In the genomic region with DNA sequence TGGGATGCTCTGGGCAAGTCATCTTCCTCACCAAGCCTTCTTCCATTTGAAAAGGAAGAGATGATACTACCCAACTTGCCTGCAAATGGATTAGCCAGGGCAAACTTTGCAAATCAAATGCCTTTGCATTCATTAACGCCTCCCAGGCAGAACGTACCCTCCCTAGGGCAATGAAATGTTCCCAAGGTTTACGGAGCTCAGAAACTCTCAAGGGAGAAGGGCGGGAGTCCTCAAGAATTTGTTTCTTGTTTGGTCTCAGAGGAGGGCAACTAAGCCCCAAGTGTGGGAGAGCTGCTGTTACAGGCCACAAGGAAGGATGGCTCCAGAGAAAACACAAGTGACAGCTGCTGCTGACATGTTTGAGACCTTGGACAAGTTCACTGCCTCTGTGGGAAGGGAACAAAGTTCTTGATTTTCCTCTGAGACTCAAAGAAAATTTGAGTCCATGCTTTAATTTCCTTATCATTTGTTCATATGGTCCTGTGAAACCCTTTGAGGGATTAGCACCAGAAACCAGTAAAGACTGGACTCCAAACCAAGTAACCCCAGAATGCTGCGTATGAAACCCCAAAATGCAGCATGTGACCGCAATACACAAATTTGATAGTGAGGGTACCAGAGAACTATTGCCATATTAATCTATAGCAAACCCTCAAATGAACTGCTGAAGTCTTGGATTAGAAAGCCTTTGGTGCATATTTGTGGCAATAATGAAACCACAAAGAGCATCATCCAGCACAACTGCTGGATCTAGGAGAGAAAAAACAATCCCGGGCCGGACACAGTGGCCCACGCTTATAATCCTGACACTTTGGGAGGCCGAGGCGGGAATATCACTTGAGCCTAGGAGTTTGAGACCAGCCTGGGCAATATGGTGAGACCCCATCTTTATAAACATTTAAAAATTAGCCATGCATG, we compare ENCODE assay signal across 13 cellular contexts. TPM values are rescaled to one million over a fixed set of nuclear protein-coding genes. Genes with fewer than 3 reads are reported as not detected.
"Had no signal": no experiment of that assay in that cellular context is flagged by ENCODE, and none has a peak within 500 bp of the region (broad histone marks: within the 10 kb centered on the region; RNA-seq: fewer than 3 reads in every experiment).

No MANE protein-coding gene starts in this region.

- H3K27ac ChIP-seq: testis, upper lobe of right lung had no signal

- DNase-seq: activated CD4-positive, alpha-beta T cell treated with anti-CD3 and anti-CD28 coated beads for 48 hours; activated CD8-positive, alpha-beta T cell treated with anti-CD3 and anti-CD28 coated beads for 36 hours; activated gamma-delta T cell; activated naive CD8-positive, alpha-beta T cell treated with anti-CD3 and anti-CD28 coated beads, Interleukin-2, amount 10 ng/mL, durations not matched to agents 7 days and 5 days; activated T-cell treated with anti-CD3 and anti-CD28 coated beads, Interleukin-2, amount 50 U/mL, for 48 hours; dermis blood vessel endothelial cell; stimulated activated CD4-positive, alpha-beta T cell treated with anti-CD3 and anti-CD28 coated beads, Interleukin-1b, Interleukin-23, amount 100 ng/mL, for 48 hours; stimulated activated naive CD8-positive, alpha-beta T cell treated with anti-CD3 and anti-CD28 coated beads, Interleukin-15, amount 100 ng/mL, for 72 hours; T-helper 17 cell; testis; upper lobe of right lung had no signal

- H3K36me3 ChIP-seq: upper lobe of right lung had no signal

- H3K9me3 ChIP-seq: testis, upper lobe of right lung had no signal

- H3K4me1 Mint-ChIP-seq: stimulated activated naive CD8-positive, alpha-beta T cell treated with anti-CD3 and anti-CD28 coated beads, Interleukin-15, amount 100 ng/mL, for 72 hours had no signal

- ATAC-seq: activated CD8-positive, alpha-beta T cell treated with anti-CD3 and anti-CD28 coated beads for 36 hours; sciatic nerve; stimulated activated naive CD8-positive, alpha-beta T cell treated with anti-CD3 and anti-CD28 coated beads, Interleukin-15, amount 100 ng/mL, for 72 hours; T-helper 17 cell; upper lobe of right lung had no signal

- H3K4me1 ChIP-seq: testis, upper lobe of right lung had no signal

- H3K4me3 Mint-ChIP-seq: activated CD8-positive, alpha-beta T cell treated with anti-CD3 and anti-CD28 coated beads for 36 hours; activated naive CD8-positive, alpha-beta T cell treated with anti-CD3 and anti-CD28 coated beads, Interleukin-2, amount 10 ng/mL, durations not matched to agents 7 days and 5 days; neural crest cell; stimulated activated naive CD8-positive, alpha-beta T cell treated with anti-CD3 and anti-CD28 coated beads, Interleukin-15, amount 100 ng/mL, for 72 hours; T-helper 17 cell had no signal

- H3K27me3 ChIP-seq: testis had no signal

- H3K36me3 Mint-ChIP-seq: activated naive CD8-positive, alpha-beta T cell treated with anti-CD3 and anti-CD28 coated beads, Interleukin-2, amount 10 ng/mL, durations not matched to agents 7 days and 5 days had no signal

- H3K9me3 Mint-ChIP-seq: activated CD8-positive, alpha-beta T cell treated with anti-CD3 and anti-CD28 coated beads for 36 hours; activated naive CD8-positive, alpha-beta T cell treated with anti-CD3 and anti-CD28 coated beads, Interleukin-2, amount 10 ng/mL, durations not matched to agents 7 days and 5 days; neural crest cell; stimulated activated naive CD8-positive, alpha-beta T cell treated with anti-CD3 and anti-CD28 coated beads, Interleukin-15, amount 100 ng/mL, for 72 hours had no signal

- H3K4me3 ChIP-seq: testis, upper lobe of right lung had no signal

RNA-seq across cellular contexts. Expression of a gene that starts 22.9 kb away (rescaled TPM):
- total RNA-seq: activated naive CD8-positive, alpha-beta T cell treated with anti-CD3 and anti-CD28 coated beads, Interleukin-2, amount 10 ng/mL, durations not matched to agents 7 days and 5 days had no signal
